14 cellular contexts compared by ENCODE assay signal in genomic region chr2:71358931-71359671, GRCh38. TPM values are rescaled to one million over a fixed set of nuclear protein-coding genes. Genes with fewer than 3 reads are reported as not detected.
DNase-seq lines count a peak whose midpoint lies in the region; ATAC-seq, FAIRE-seq and TF ChIP-seq lines count a peak whose summit lies in the region.
"Had no signal": no experiment of that assay in that cellular context is flagged by ENCODE, and none has a peak within 500 bp of the region (broad histone marks: within the 10 kb centered on the region; RNA-seq: fewer than 3 reads in every experiment).

No MANE protein-coding gene starts in this region.

- H3K9me3 ChIP-seq in mammary epithelial cell (replicated peaks; ENCODE audit: insufficient read depth, low read length) (no peaks in the 10 kb centered on the region), pancreas (no peaks in the 10 kb centered on the region)

- no TSS peak for BruUV-seq in mammary epithelial cell (replicated peaks; lab: Mats Ljungman, UMichigan)

- CTCF ChIA-PET in mammary epithelial cell (lab: Charles Lee; ENCODE audit: low non-redundant PET), result no interaction called here

- intact Hi-C loops in mammary epithelial cell (cut with micrococcal nuclease), result no loop called here
- intact Hi-C loops in pancreas (cut with DNase I), result no loop called here

- H3K36me3 ChIP-seq in mammary epithelial cell (ENCODE audit: insufficient read depth, low read length) (peaks cover 14% of the 10 kb centered on the region), pancreas (peaks cover 0 to 19% (median 0%) of the 10 kb centered on the region in 3 donors)

- DNase-seq in EL (peak; percentile 73), HTR-8/SVneo (ENCODE audit: insufficient read length, low spot score) (no peak), mammary epithelial cell (peak; percentile 73), renal cortical epithelial cell (ENCODE audit: low read depth) (peak; percentile 29), pancreas (no peak), NCI-H1092 treated with DMSO at 0.1 percent for 48 hours (lab: John Stamatoyannopoulos, UW) (no peak), NCI-H1694 (lab: John Stamatoyannopoulos, UW) (no peak)
- DNase-seq: activated CD4-positive, CD25-positive, alpha-beta regulatory T cell treated with anti-CD3 and anti-CD28 coated beads, Interleukin-2, amount 50 U/mL, for 72 hours; naive thymus-derived CD8-positive, alpha-beta T cell; NCI-H524 treated with DMSO at 0.1 percent for 48 hours; stimulated activated naive B cell treated with anti-CD40 and anti-IgM and Interleukin-4, amounts not matched to agents 10 μg/mL and 1 μg/mL and 100 μg/mL, for 72 hours had no signal

- no peak overlapping the region for H3K9ac ChIP-seq in mammary epithelial cell (ENCODE audit: insufficient read depth, low read length)

- H3K27me3 ChIP-seq in mammary epithelial cell (ENCODE audit: insufficient read depth, low read length), result no peaks in the 10 kb centered on the region
- H3K27me3 ChIP-seq in pancreas, result no peaks in the 10 kb centered on the region

- H3K27ac ChIP-seq in mammary epithelial cell (ENCODE audit: insufficient read depth, low read depth, low read length), result no peak overlapping the region
- H3K27ac ChIP-seq in pancreas, result no peak overlapping the region

- in situ Hi-C loops in mammary epithelial cell (cut with MboI; ENCODE audit: low sequenced_read_pairs in 2 of 2), result no loop called here

- no peak overlapping the region for H3K4me3 ChIP-seq in mammary epithelial cell (replicated peaks in 1 of 3; ENCODE audit: insufficient read depth in 1 of 3, low read depth in 2 of 3, low read length in 3 of 3)
- H3K4me3 ChIP-seq in pancreas, result no peak overlapping the region

- no peak overlapping the region for H3K4me2 ChIP-seq in mammary epithelial cell (ENCODE audit: insufficient read depth, low read depth, low read length)

- FAIRE-seq in HTR-8/SVneo (lab: Jason Lieb, UNC), result peak; percentile 76
- no peak for FAIRE-seq in pancreas (lab: Jason Lieb, UNC)
- FAIRE-seq: D721Med, endometrium had no signal

- peaks cover 6% of the 10 kb centered on the region for H4K20me1 ChIP-seq in mammary epithelial cell (ENCODE audit: insufficient read depth, low read length)

- H2AFZ ChIP-seq in mammary epithelial cell (ENCODE audit: low read depth, low read length), result no peak overlapping the region

- TF ChIP-seq CTCF in mammary epithelial cell (conservative IDR thresholded peaks at IDR 0.05 in 1 of 2, IDR thresholded peaks at IDR 0.05 in 1 of 2; ENCODE audit: extremely low read depth in 1 of 2, insufficient read depth in 1 of 2, low read depth in 1 of 2, low read length in 2 of 2), result no peak
- no peak for TF ChIP-seq CTCF in pancreas (IDR thresholded peaks at IDR 0.05)

- H3K4me1 ChIP-seq in mammary epithelial cell (ENCODE audit: insufficient read depth, low read length) (no peaks in the 10 kb centered on the region), pancreas (no peaks in the 10 kb centered on the region)

- dilution Hi-C loops in mammary epithelial cell (cut with HindIII; ENCODE audit: low sequenced_read_pairs), result loop anchor here (5.0 kb wide), 2 partner anchors 38 to 107 kb away; no protein-coding TSS in a partner anchor

- 89% methylated on average over 6 of the region's 6 CpGs for WGBS in mammary epithelial cell (ENCODE audit: low coverage, missing lambda C conversion rate)
- 98 to 100% methylated on average over 6 of the region's 6 CpGs for WGBS in pancreas, 2 donors

- H3K79me2 ChIP-seq in mammary epithelial cell (ENCODE audit: insufficient read depth, low read length), result peaks cover 78% of the 10 kb centered on the region

- ATAC-seq in pancreas (no peak), GM21423 (IDR thresholded peaks at IDR 0.05; ENCODE audit: unreplicated experiment) (no peak)
- ATAC-seq: naive thymus-derived CD8-positive, alpha-beta T cell; stimulated activated naive B cell treated with anti-CD40 and anti-IgM and Interleukin-4, amounts not matched to agents 10 μg/mL and 1 μg/mL and 100 μg/mL, for 72 hours had no signal

RNA-seq across cellular contexts. Expression of gene ZNF638, which starts 27.5 kb away (rescaled TPM):
- 100 to 1,000 TPM in 1 of 2 donors, 10 to 100 TPM in 1; 80.0 to 118 TPM for total RNA-seq in mammary epithelial cell
- 43.2 TPM for polyA plus RNA-seq in mammary epithelial cell
- 51.3 TPM for polyA minus RNA-seq in mammary epithelial cell
- total RNA-seq in renal cortical epithelial cell, result 73.3 and 153 TPM in 2 replicates
- 10 to 100 TPM; 35.4 to 73.4 (median 51.6) TPM for total RNA-seq in pancreas
- 100 to 1,000 TPM; 103 to 117 TPM for polyA plus RNA-seq in pancreas

Comparison
In these comparisons a context has a peak if more than half of its experiments do, and no peak if none do; other contexts are left out.
1. DNase-seq: peak in EL (single experiment), mammary epithelial cell (single experiment) and renal cortical epithelial cell (single experiment); none in HTR-8/SVneo (single experiment), pancreas (0 of 6), NCI-H1092 treated with DMSO at 0.1 percent for 48 hours (single experiment) and NCI-H1694 (single experiment).